In genomic region chr5:129431406-129431805, GRCh38 we compare ENCODE assay signal across 9 cellular contexts. TPM values are rescaled to one million over a fixed set of nuclear protein-coding genes. Genes with fewer than 3 reads are reported as not detected.
"Had no signal": no experiment of that assay in that cellular context is flagged by ENCODE, and none has a peak within 500 bp of the region (broad histone marks: within the 10 kb centered on the region; RNA-seq: fewer than 3 reads in every experiment).

No MANE protein-coding gene starts in this region.

- H3K27ac Mint-ChIP-seq: H9 had no signal

- H3K4me3 ChIP-seq: GM23248, K562 had no signal

- H2AFZ ChIP-seq: GM23248 had no signal

- H3K27ac ChIP-seq: GM23248 had no signal

- H3K4me1 Mint-ChIP-seq: H9 had no signal

- FAIRE-seq: H54, HTR-8/SVneo, K562 had no signal

- ATAC-seq: HCT116, K562 had no signal

- H3K4me3 Mint-ChIP-seq: H9 had no signal

- DNase-seq: GM23248, GOT3, H9, KG1 had no signal

- H3K9ac ChIP-seq: GM23248 had no signal

RNA-seq across cellular contexts. Expression of gene ADAMTS19, which starts 28.7 kb away (rescaled TPM):
- total RNA-seq: GM23248, HT-29, K562 had no signal
- polyA plus RNA-seq: GM23248, K562 had no signal
